Comparison of ENCODE assay signal across 8 cellular contexts in the genomic region with DNA sequence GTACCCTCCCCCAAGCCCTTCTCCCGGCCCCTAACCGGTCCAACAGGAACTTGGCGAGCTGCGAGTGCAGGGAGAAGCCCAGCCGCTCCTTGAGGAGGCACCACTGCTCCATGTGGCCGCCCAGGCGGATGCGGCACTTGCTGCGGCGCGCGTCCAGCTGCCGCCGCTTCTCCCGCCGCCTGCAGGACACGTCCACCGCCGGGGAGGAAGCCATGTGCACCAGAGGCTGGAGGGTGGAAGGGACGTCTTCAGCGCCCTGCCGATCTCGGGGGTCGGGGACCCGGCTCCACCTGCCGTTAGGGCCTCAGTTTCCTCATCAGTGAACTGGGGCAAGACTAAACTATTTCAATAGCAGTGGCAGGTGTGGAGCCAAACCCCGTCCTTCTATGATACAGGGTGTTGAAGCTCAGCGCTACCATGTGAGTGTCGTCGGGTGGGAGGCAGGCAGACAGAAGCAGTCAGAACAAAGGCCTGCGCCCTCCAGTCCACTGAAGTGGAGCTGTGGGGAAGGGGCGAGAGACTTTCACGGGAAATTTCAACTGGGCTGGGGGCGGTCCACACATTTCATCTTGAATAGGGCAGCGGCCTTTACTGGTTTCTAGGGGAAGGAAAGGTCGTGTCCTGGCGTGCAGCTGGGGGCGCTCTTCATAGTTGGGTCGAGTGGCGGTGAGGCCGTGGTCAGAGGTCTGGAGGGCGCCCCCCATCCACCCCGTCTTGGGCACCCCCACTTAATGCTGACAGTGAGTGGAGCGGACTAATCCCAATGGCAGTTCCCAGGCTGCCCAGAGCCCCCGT. TPM values are rescaled to one million over a fixed set of nuclear protein-coding genes. Genes with fewer than 3 reads are reported as not detected.
DNase-seq lines count a peak whose midpoint lies in the region; ATAC-seq and TF ChIP-seq lines count a peak whose summit lies in the region.

No MANE protein-coding gene starts in this region.

- peak overlapping the region; percentile 95 for H2AK5ac ChIP-seq in IMR-90 (ENCODE audit: low read depth, low read length)

- peak; percentile 38 for ATAC-seq in GM21737 (IDR thresholded peaks at IDR 0.05; ENCODE audit: unreplicated experiment)
- ATAC-seq in IMR-90 (ENCODE audit: low read depth) = peak; percentile 40

- peak overlapping the region; percentile 94 to 96 for H4K8ac ChIP-seq in IMR-90 (ENCODE audit: low read depth in 2 of 2, low read length in 2 of 2)

- TF ChIP-seq CTCF in IMR-90 (conservative IDR thresholded peaks at IDR 0.05; ENCODE audit: low read depth, low read length) (peak; percentile 36), spleen (IDR thresholded peaks at IDR 0.05 in 8 of 11, conservative IDR thresholded peaks at IDR 0.05 in 3 of 11) (peak; percentile 13 to 71 (median 56))

- H4K5ac ChIP-seq in IMR-90 (ENCODE audit: low read depth, low read length) = peak overlapping the region; percentile 79

- no peaks in the 10 kb centered on the region for H3K27me3 ChIP-seq in IMR-90 (ENCODE audit: control insufficient read depth, insufficient read depth, low read length)
- no peaks in the 10 kb centered on the region for H3K27me3 ChIP-seq in SJCRH30
- no peaks in the 10 kb centered on the region for H3K27me3 ChIP-seq in spleen (replicated peaks in 1 of 7)

- H3K4ac ChIP-seq in IMR-90 (ENCODE audit: low read depth, low read length) = peak overlapping the region; percentile 94

- peak overlapping the region; percentile 6 for H3K18ac ChIP-seq in IMR-90 (ENCODE audit: low read depth, low read length)

- H3K9me3 ChIP-seq in IMR-90 (ENCODE audit: control insufficient read depth, insufficient read depth, low read length) (no peaks in the 10 kb centered on the region), SJCRH30 (replicated peaks) (no peaks in the 10 kb centered on the region), spleen (no peaks in the 10 kb centered on the region)

- H3K4me2 ChIP-seq in IMR-90 (ENCODE audit: low read depth, low read length) = peak overlapping the region; percentile 99

- WGBS in IMR-90 (ENCODE audit: extremely low coverage in 2 of 2, insufficient read length in 1 of 2), 2 experiments = 3% methylated on average over 10 of the region's 45 CpGs; no CpG with 5 or more reads in 1 of the 2 experiments
- WGBS in spleen, 5 donors = 1% methylated on average over 13 to 45 of the region's 45 CpGs

- peaks cover 21% of the 10 kb centered on the region; the same call in 1 of the 2 replicates for H3K9me1 ChIP-seq in IMR-90 (ENCODE audit: insufficient read depth, low read length)

- peak overlapping the region; percentile 43 for H2BK20ac ChIP-seq in IMR-90 (ENCODE audit: low read depth, low read length)

- dilution Hi-C loops in IMR-90 (cut with HindIII; ENCODE audit: low sequenced_read_pairs, unreplicated experiment) = no loop called here

- intact Hi-C loops in IMR-90 (cut with micrococcal nuclease) = loop anchor here (1.0 kb wide), 1 partner anchor 17 kb away; no protein-coding TSS in a partner anchor
- intact Hi-C loops in spleen (cut with DNase I; ENCODE audit: low total_unique reads) = no loop called here

- no peaks in the 10 kb centered on the region for H4K20me1 ChIP-seq in IMR-90 (ENCODE audit: insufficient read depth, low read length)

- H3K4me1 ChIP-seq in IMR-90 (ENCODE audit: control insufficient read depth, insufficient read depth, low read length) = peaks cover 15% of the 10 kb centered on the region
- H3K4me1 ChIP-seq in SJCRH30 = peaks cover 7% of the 10 kb centered on the region
- peaks cover 17 to 79% (median 38%) of the 10 kb centered on the region in 6 donors for H3K4me1 ChIP-seq in spleen

- in situ Hi-C loops in IMR-90 (cut with MboI; ENCODE audit: low sequenced_read_pairs) (no loop called here), T47D (cut with HindIII; ENCODE audit: low pct_unique_long_range_greater_than_20kb, low sequenced_read_pairs) (no loop called here)

- TF ChIP-seq POLR2A in IMR-90 (IDR thresholded peaks at IDR 0.05; ENCODE audit: low read depth, low read length) (no peak), spleen (IDR thresholded peaks at IDR 0.05) (no peak)

- H3K23ac ChIP-seq in IMR-90 (ENCODE audit: low read depth, low read length) = peak overlapping the region; percentile 96

- H3K79me1 ChIP-seq in IMR-90 (ENCODE audit: low read depth in 1 of 2, low read length in 2 of 2) = peaks cover 12 to 30% of the 10 kb centered on the region in 2 experiments

- H2BK120ac ChIP-seq in IMR-90 (ENCODE audit: low read depth, low read length) = peak overlapping the region; percentile 60; the same call in 1 of the 2 replicates

- peak overlapping the region; percentile 36; the same call in 2 of the 3 replicates for H2BK15ac ChIP-seq in IMR-90 (ENCODE audit: low read depth, low read length)

- H2AK9ac ChIP-seq in IMR-90 (replicated peaks; ENCODE audit: low read depth, low read length, poor library complexity) = peak overlapping the region; percentile 99

- peak; percentile 43 for TF ChIP-seq RAD21 in IMR-90 (IDR thresholded peaks at IDR 0.05; ENCODE audit: low read length)

- H3K4me3 ChIP-seq in IMR-90 (ENCODE audit: insufficient read depth, low read depth, low read length) (peak overlapping the region; percentile 66), SJCRH30 (peak overlapping the region; percentile 66), spleen (peak overlapping the region; percentile 48 to 76 (median 54))

- H3K27ac ChIP-seq in IMR-90 (ENCODE audit: insufficient read depth, low read length) (peak overlapping the region; percentile 48), SJCRH30 (peak overlapping the region; percentile 89), spleen (peak overlapping the region; percentile 86 to 99 (median 94))

- peak overlapping the region; percentile 55 for H2BK5ac ChIP-seq in IMR-90 (ENCODE audit: low read depth, low read length, poor library complexity, severe bottlenecking)

- POLR2A ChIA-PET in IMR-90 (lab: Charles Lee; ENCODE audit: unreplicated experiment) = interaction anchor here (0.9 kb wide), 1 partner anchor 19 kb away, joined by 4 read pairs; no protein-coding TSS in a partner anchor

- peak; percentile 89 for DNase-seq in SIG-M5 treated with dmso at 0.1 percent for 504 hours (lab: John Stamatoyannopoulos, UW; ENCODE audit: unreplicated experiment)
- no peak for DNase-seq in SIG-M5 (lab: John Stamatoyannopoulos, UW)
- DNase-seq in IMR-90 = peak; percentile 64
- DNase-seq in SJCRH30 = peak; percentile 64 to 68
- DNase-seq in T47D (ENCODE audit: low read depth in 1 of 2, low spot score in 1 of 2) = peak; percentile 66 to 90
- peak; percentile 95 for DNase-seq in islet precursor cell
- peak; percentile 92 for DNase-seq in spleen

- peak overlapping the region; percentile 76 for H3K9ac ChIP-seq in IMR-90 (ENCODE audit: low read depth, low read length)

- H3K56ac ChIP-seq in IMR-90 (ENCODE audit: extremely low read depth, insufficient read depth, low read length) = peak overlapping the region; percentile 32; the same call in 1 of the 2 replicates

- BruUV-seq in IMR-90 (replicated peaks; lab: Mats Ljungman, UMichigan) = no TSS peak

- peak overlapping the region; percentile 96 for H2AFZ ChIP-seq in IMR-90 (replicated peaks; ENCODE audit: low read length, poor library complexity)

- H3K14ac ChIP-seq in IMR-90 (replicated peaks; ENCODE audit: low read depth, low read length) = peak overlapping the region; percentile 93

- H3K36me3 ChIP-seq in IMR-90 (ENCODE audit: control insufficient read depth, insufficient read depth, low read length) (peaks cover 16% of the 10 kb centered on the region; the same call in 1 of the 2 replicates), SJCRH30 (peaks cover 3% of the 10 kb centered on the region; the same call in 1 of the 2 replicates), spleen (peaks cover 0 to 27% (median 0%) of the 10 kb centered on the region in 6 donors)

- H4K91ac ChIP-seq in IMR-90 (ENCODE audit: insufficient read depth, low read depth, low read length) = peak overlapping the region; percentile 85

- CTCF ChIA-PET in IMR-90 (lab: Yijun Ruan, JAX) = interaction anchor here (0.6 to 1.5 kb wide), 4 partner anchors 15 to 20 kb away, joined by 3 to 4 read pairs (median 3); a partner anchor contains a TSS

RNA-seq across cellular contexts. Expression of a gene that starts 0.6 kb away (rescaled TPM):
- total RNA-seq in IMR-90 (2012; rRNA removed) (6.9 and 7.3 TPM in 2 replicates), spleen (10 to 100 TPM; 33.5 to 81.1 (median 45.9) TPM)
- polyA plus RNA-seq in IMR-90 (2012; rRNA removed) (50.4 and 51.5 TPM in 2 replicates), spleen (100 to 1,000 TPM in 2 of 3 donors, 10 to 100 TPM in 1; 57.1 to 138 (median 125) TPM)
- polyA plus RNA-seq in IMR-90 (2012; cell fraction: cytosol; rRNA removed) = 19.6 and 20.7 TPM in 2 replicates
- polyA plus RNA-seq in IMR-90 (2012; cell fraction: nucleus; rRNA removed; ENCODE audit: low replicate concordance) = 340 and 590 TPM in 2 replicates
- 17.2 and 26.4 TPM in 2 replicates for total RNA-seq in SJCRH30 (2014; rRNA removed; shearing (Covaris generic))

RNA-seq across cellular contexts. Expression of a gene that starts 20.3 kb away (rescaled TPM):
- total RNA-seq in IMR-90 (2012; rRNA removed) (6.6 and 6.9 TPM in 2 replicates), spleen (10 to 100 TPM; 32.6 to 43.1 (median 41.3) TPM)
- polyA plus RNA-seq in IMR-90 (2012; rRNA removed) (12.6 and 16.2 TPM in 2 replicates), spleen (10 to 100 TPM; 13.2 to 19.8 (median 16.6) TPM)
- polyA plus RNA-seq in IMR-90 (2012; cell fraction: cytosol; rRNA removed) = 10.4 and 15.2 TPM in 2 replicates
- polyA plus RNA-seq in IMR-90 (2012; cell fraction: nucleus; rRNA removed; ENCODE audit: low replicate concordance) = 16.8 and 30.7 TPM in 2 replicates
- 15.9 and 17.0 TPM in 2 replicates for total RNA-seq in SJCRH30 (2014; rRNA removed; shearing (Covaris generic))

RNA-seq across cellular contexts. Expression of a gene that starts 32.6 kb away (rescaled TPM):
- 23.3 and 25.0 TPM in 2 replicates for total RNA-seq in IMR-90 (2012; rRNA removed)
- 35.6 and 35.9 TPM in 2 replicates for polyA plus RNA-seq in IMR-90 (2012; rRNA removed)
- polyA plus RNA-seq in IMR-90 (2012; cell fraction: cytosol; rRNA removed) = 29.6 TPM in 2 replicates
- polyA plus RNA-seq in IMR-90 (2012; cell fraction: nucleus; rRNA removed; ENCODE audit: low replicate concordance) = 49.6 and 76.9 TPM in 2 replicates
- total RNA-seq in SJCRH30 (2014; rRNA removed; shearing (Covaris generic)) = 14.2 and 15.8 TPM in 2 replicates
- 10 to 100 TPM; 29.1 to 43.3 (median 30.7) TPM for total RNA-seq in spleen
- polyA plus RNA-seq in spleen = 10 to 100 TPM; 10.1 to 23.1 (median 11.3) TPM

RNA-seq across cellular contexts. Expression of a gene that starts 47.7 kb away (rescaled TPM):
- 6.7 and 6.8 TPM in 2 replicates for total RNA-seq in IMR-90 (2012; rRNA removed)
- polyA plus RNA-seq in IMR-90 (2012; rRNA removed) = 4.8 TPM in 2 replicates
- 1.5 and 1.6 TPM in 2 replicates for polyA plus RNA-seq in IMR-90 (2012; cell fraction: cytosol; rRNA removed)
- 7.1 and 14.8 TPM in 2 replicates for polyA plus RNA-seq in IMR-90 (2012; cell fraction: nucleus; rRNA removed; ENCODE audit: low replicate concordance)
- total RNA-seq in SJCRH30 (2014; rRNA removed; shearing (Covaris generic)) = 4.9 and 5.6 TPM in 2 replicates
- 10 to 100 TPM in 6 of 7 donors, 1 to 10 TPM in 1; 10.0 to 23.1 (median 12.3) TPM for total RNA-seq in spleen
- polyA plus RNA-seq in spleen = 10 to 100 TPM in 1 of 3 donors, 1 to 10 TPM in 2; 7.2 to 11.7 (median 9.9) TPM
